In genomic region chr13:23679214-23679613, GRCh38 we compare ENCODE assay signal across 10 cellular contexts.
A peak's percentile ranks its signal among the peaks of the same experiment; 100 is the strongest.
DNase-seq lines count a peak whose midpoint lies in the region; ATAC-seq and TF ChIP-seq lines count a peak whose summit lies in the region.
"Had no signal": no experiment of that assay in that cellular context is flagged by ENCODE, and none has a peak within 500 bp of the region (broad histone marks: within the 10 kb centered on the region; RNA-seq: fewer than 3 reads in every experiment).

No MANE protein-coding gene starts in this region.

- peak; percentile 82 to 83 for ATAC-seq in activated T-cell treated with anti-CD3 and anti-CD28 coated beads, Interleukin-2, amount 50 U/mL, for 4 hours
- no peak for ATAC-seq in Right ventricle myocardium superior (ENCODE audit: poor library complexity)
- no peak for ATAC-seq in GM19324 (IDR thresholded peaks at IDR 0.05; ENCODE audit: low FRiP score, unreplicated experiment)
- ATAC-seq in upper lobe of left lung (ENCODE audit: low FRiP score in 2 of 2), result no peak
- ATAC-seq: psoas muscle had no signal

- peak overlapping the region; percentile 22 for H3K4me2 ChIP-seq in smooth muscle cell

- no peak overlapping the region for H3K4me3 Mint-ChIP-seq in activated T-cell treated with anti-CD3 and anti-CD28 coated beads, Interleukin-2, amount 50 U/mL, for 4 hours

- peaks cover 8% of the 10 kb centered on the region for H3K9me3 Mint-ChIP-seq in activated T-cell treated with anti-CD3 and anti-CD28 coated beads, Interleukin-2, amount 50 U/mL, for 4 hours

- no peak for TF ChIP-seq POLR2A in upper lobe of left lung (IDR thresholded peaks at IDR 0.05)

- 24% methylated on average over 2 of the region's 2 CpGs for WGBS in smooth muscle cell (ENCODE audit: low lambda C conversion rate)
- WGBS in upper lobe of left lung, 2 donors, result 58 to 85% methylated on average over 2 of the region's 2 CpGs

- H2AFZ ChIP-seq in smooth muscle cell (ENCODE audit: low read depth), result no peak overlapping the region

- no peak for TF ChIP-seq EP300 in upper lobe of left lung (IDR thresholded peaks at IDR 0.05)

- no peak overlapping the region for H3K4me3 ChIP-seq in epithelial cell of esophagus (ENCODE audit: low read length)
- H3K4me3 ChIP-seq in smooth muscle cell, result no peak overlapping the region
- H3K4me3 ChIP-seq in upper lobe of left lung, result no peak overlapping the region
- H3K4me3 ChIP-seq: colonic mucosa, psoas muscle had no signal

- H4K20me1 ChIP-seq in smooth muscle cell (ENCODE audit: low read depth), result no peaks in the 10 kb centered on the region

- no peaks in the 10 kb centered on the region for H3K36me3 Mint-ChIP-seq in activated T-cell treated with anti-CD3 and anti-CD28 coated beads, Interleukin-2, amount 50 U/mL, for 4 hours (ENCODE audit: insufficient read depth)

- H3K36me3 ChIP-seq in smooth muscle cell (ENCODE audit: low read depth) (no peaks in the 10 kb centered on the region), upper lobe of left lung (no peaks in the 10 kb centered on the region)
- H3K36me3 ChIP-seq: colonic mucosa had no signal

- H3K27me3 Mint-ChIP-seq in activated T-cell treated with anti-CD3 and anti-CD28 coated beads, Interleukin-2, amount 50 U/mL, for 4 hours (ENCODE audit: low read depth), result peaks cover 2% of the 10 kb centered on the region

- peaks cover 6% of the 10 kb centered on the region for H3K4me1 ChIP-seq in smooth muscle cell (ENCODE audit: low read depth)
- no peaks in the 10 kb centered on the region for H3K4me1 ChIP-seq in upper lobe of left lung
- H3K4me1 ChIP-seq: colonic mucosa, psoas muscle had no signal

- TF ChIP-seq CTCF in epithelial cell of esophagus (IDR thresholded peaks at IDR 0.05; ENCODE audit: insufficient read depth, low read depth, low read length, missing control alignments), result no peak
- TF ChIP-seq CTCF in smooth muscle cell (IDR thresholded peaks at IDR 0.05; ENCODE audit: borderline replicate concordance, insufficient read depth, poor library complexity, severe bottlenecking), result no peak
- TF ChIP-seq CTCF in upper lobe of left lung (IDR thresholded peaks at IDR 0.05), result no peak

- H3F3A ChIP-seq in smooth muscle cell (ENCODE audit: low read depth), result peaks cover 8% of the 10 kb centered on the region

- DNase-seq in activated T-cell treated with anti-CD3 and anti-CD28 coated beads, Interleukin-2, amount 50 U/mL, for 4 hours, result no peak
- no peak for DNase-seq in activated T-cell treated with anti-CD3 and anti-CD28 coated beads for 4 hours
- peak; percentile 63 for DNase-seq in RPMI7951 (ENCODE audit: low read depth)
- peak; percentile 80 for DNase-seq in epithelial cell of esophagus (ENCODE audit: low read depth)
- no peak for DNase-seq in smooth muscle cell (lab: John Stamatoyannopoulos, UW; ENCODE audit: unreplicated experiment)
- DNase-seq in Right ventricle myocardium superior, result no peak
- DNase-seq in upper lobe of left lung, result no peak
- DNase-seq: colonic mucosa, psoas muscle had no signal

- H3K27me3 ChIP-seq in smooth muscle cell (ENCODE audit: low read depth) (no peaks in the 10 kb centered on the region), upper lobe of left lung (no peaks in the 10 kb centered on the region)
- H3K27me3 ChIP-seq: colonic mucosa had no signal

- H3K9me3 ChIP-seq in smooth muscle cell (replicated peaks; ENCODE audit: low read depth) (peaks cover 2% of the 10 kb centered on the region), upper lobe of left lung (peaks cover 0 to 6% (median under 1%) of the 10 kb centered on the region in 4 donors)
- H3K9me3 ChIP-seq: colonic mucosa, psoas muscle had no signal

- H3K4me1 Mint-ChIP-seq in activated T-cell treated with anti-CD3 and anti-CD28 coated beads, Interleukin-2, amount 50 U/mL, for 4 hours (ENCODE audit: low read depth), result peaks cover 5% of the 10 kb centered on the region

- H3K9ac ChIP-seq in smooth muscle cell (ENCODE audit: low read depth), result no peak overlapping the region

- H3K27ac ChIP-seq in smooth muscle cell (ENCODE audit: low read depth) (peak overlapping the region; percentile 59), upper lobe of left lung (no peak overlapping the region)
- H3K27ac ChIP-seq: colonic mucosa, psoas muscle had no signal

- intact Hi-C loops in Right ventricle myocardium superior (cut with DNase I), result no loop called here

- no peaks in the 10 kb centered on the region for H3K79me2 ChIP-seq in smooth muscle cell (ENCODE audit: low read depth)

Comparison
In these comparisons a context has a peak if more than half of its experiments do, and no peak if none do; other contexts are left out.
1. ATAC-seq: peak in activated T-cell treated with anti-CD3 and anti-CD28 coated beads, Interleukin-2, amount 50 U/mL, for 4 hours (2 of 2); none in Right ventricle myocardium superior (single experiment), GM19324 (single experiment) and upper lobe of left lung (0 of 2).
2. DNase-seq: peak in RPMI7951 (single experiment) and epithelial cell of esophagus (single experiment); none in activated T-cell treated with anti-CD3 and anti-CD28 coated beads, Interleukin-2, amount 50 U/mL, for 4 hours (single experiment), activated T-cell treated with anti-CD3 and anti-CD28 coated beads for 4 hours (single experiment), smooth muscle cell (single experiment), Right ventricle myocardium superior (single experiment) and upper lobe of left lung (0 of 2).